In the genomic region with DNA sequence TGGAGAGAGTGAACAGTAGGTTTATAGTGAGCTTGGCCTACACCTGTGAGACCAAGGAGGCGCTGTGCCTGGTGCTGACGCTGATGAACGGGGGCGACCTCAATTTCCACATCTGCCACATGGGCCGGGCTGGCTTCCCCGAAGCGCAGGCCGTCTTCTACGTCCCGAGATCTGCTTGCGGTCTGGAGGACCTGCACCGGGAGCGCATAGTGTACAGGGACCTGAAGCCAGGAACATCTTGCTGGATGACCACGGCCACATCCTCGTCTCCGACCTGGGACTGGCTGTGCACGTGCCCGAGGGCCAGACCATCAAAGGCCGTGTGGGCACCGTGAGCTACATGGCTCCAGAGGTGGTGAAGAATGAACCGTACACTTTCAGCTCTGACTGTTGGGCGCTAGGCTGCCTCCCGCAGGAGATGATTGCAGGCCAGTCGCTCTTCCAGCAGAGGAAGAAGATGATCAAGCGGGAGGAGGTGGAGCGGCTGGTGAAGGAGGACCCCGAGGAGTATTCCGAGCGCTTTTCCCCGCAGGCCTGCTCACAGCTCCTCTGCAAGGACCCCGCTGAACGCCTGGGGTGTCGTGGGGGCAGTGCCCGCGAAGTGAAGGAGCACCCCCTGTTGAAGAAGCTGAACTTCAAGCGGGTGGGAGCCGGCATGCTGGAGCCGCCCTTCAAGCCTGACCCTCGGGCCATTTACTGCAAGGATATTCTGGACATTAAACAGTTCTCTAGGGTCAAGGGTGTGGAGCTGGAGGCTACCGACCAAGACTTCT, we compare ENCODE assay signal across 32 cellular contexts.
"Had no signal": no experiment of that assay in that cellular context is flagged by ENCODE, and none has a peak within 500 bp of the region (broad histone marks: within the 10 kb centered on the region; RNA-seq: fewer than 3 reads in every experiment).

No MANE protein-coding gene starts in this region.

- H3K4me1 ChIP-seq: foreskin keratinocyte, gastrocnemius medialis had no signal

- H3K4me1 Mint-ChIP-seq: central memory CD8-positive, alpha-beta T cell; T-helper 17 cell had no signal

- H3K27me3 ChIP-seq: brain microvascular endothelial cell, esophagus muscularis mucosa, foreskin keratinocyte, gastrocnemius medialis had no signal

- ATAC-seq: activated CD4-positive, alpha-beta T cell treated with anti-CD3 and anti-CD28 coated beads for 36 hours; activated CD8-positive, alpha-beta memory T cell treated with anti-CD3 and anti-CD28 coated beads, Interleukin-2, amount 10 ng/mL, durations not matched to agents 7 days and 5 days; activated CD8-positive, alpha-beta T cell treated with anti-CD3 and anti-CD28 coated beads, Interleukin-2, amount 10 ng/mL, durations not matched to agents 7 days and 5 days; effector memory CD8-positive, alpha-beta T cell; gastrocnemius medialis; T-helper 17 cell had no signal

- DNase-seq: activated CD4-positive, alpha-beta memory T cell treated with anti-CD3 and anti-CD28 coated beads for 36 hours; activated CD4-positive, alpha-beta T cell treated with anti-CD3 and anti-CD28 coated beads for 36 hours; activated CD4-positive, alpha-beta T cell treated with anti-CD3 and anti-CD28 coated beads, Interleukin-2, amount 10 ng/mL, durations not matched to agents 24 days and 14 days; activated CD4-positive, CD25-positive, alpha-beta regulatory T cell; activated CD4-positive, CD25-positive, alpha-beta regulatory T cell treated with anti-CD3 and anti-CD28 coated beads, Interleukin-2, amount 50 U/mL, for 72 hours; activated CD8-positive, alpha-beta memory T cell treated with anti-CD3 and anti-CD28 coated beads, Interleukin-2, amount 10 ng/mL, durations not matched to agents 7 days and 5 days; activated CD8-positive, alpha-beta memory T cell treated with anti-CD3 and anti-CD28 coated beads, Interleukin-2, amount 50 U/mL, for 4 hours; activated CD8-positive, alpha-beta T cell treated with anti-CD3 and anti-CD28 coated beads, Interleukin-2, amount 10 ng/mL, durations not matched to agents 7 days and 5 days; activated effector memory CD4-positive, alpha-beta T cell treated with anti-CD3 and anti-CD28 coated beads, Interleukin-2, amount 50 U/mL, for 16 hours; activated naive CD4-positive, alpha-beta T cell treated with anti-CD3 and anti-CD28 coated beads, Interleukin-2, amount 50 U/mL, for 16 hours; activated T-cell treated with anti-CD3 and anti-CD28 coated beads, Interleukin-2, amount 50 U/mL, for 1 hour; activated T-cell treated with anti-CD3 and anti-CD28 coated beads, Interleukin-2, amount 50 U/mL, for 48 hours; amniotic stem cell; anterior cingulate cortex; brain microvascular endothelial cell; cortex of kidney; dermis blood vessel endothelial cell; effector CD4-positive, alpha-beta T cell; effector memory CD8-positive, alpha-beta T cell; erythroblast; foreskin keratinocyte; gastrocnemius medialis; T-helper 1 cell; T-helper 17 cell; T1000; WERI-Rb-1 had no signal

- H3K36me3 ChIP-seq: brain microvascular endothelial cell, esophagus muscularis mucosa, gastrocnemius medialis, WERI-Rb-1 had no signal

- H3K4me3 Mint-ChIP-seq: activated CD4-positive, alpha-beta memory T cell treated with anti-CD3 and anti-CD28 coated beads for 36 hours; activated CD4-positive, alpha-beta T cell treated with anti-CD3 and anti-CD28 coated beads for 36 hours; activated CD4-positive, alpha-beta T cell treated with anti-CD3 and anti-CD28 coated beads, Interleukin-2, amount 10 ng/mL, durations not matched to agents 24 days and 14 days; activated CD8-positive, alpha-beta memory T cell treated with anti-CD3 and anti-CD28 coated beads, Interleukin-2, amount 10 ng/mL, durations not matched to agents 7 days and 5 days; activated CD8-positive, alpha-beta T cell treated with anti-CD3 and anti-CD28 coated beads, Interleukin-2, amount 10 ng/mL, durations not matched to agents 7 days and 5 days; activated naive CD8-positive, alpha-beta T cell; activated T-helper 1 cell treated with anti-CD3 and anti-CD28 coated beads, Interleukin-12 subunit alpha, Interleukin-12 subunit beta, Interleukin-2, Interleukin-4 antibody, amounts not matched to agents 30 ng/mL and 10 ng/mL and 1 ng/mL, durations not matched to agents 14 hours and 24 hours and 36 hours; central memory CD8-positive, alpha-beta T cell; effector memory CD8-positive, alpha-beta T cell; T-helper 17 cell; T-helper 2 cell treated with Interferon-gamma antibody and Interleukin-4, amounts not matched to agents 5 μg/mL and 100 μg/mL, for 36 hours had no signal

- H3K9me3 ChIP-seq: esophagus muscularis mucosa, gastrocnemius medialis had no signal

- H3K27me3 Mint-ChIP-seq: activated CD4-positive, alpha-beta memory T cell treated with anti-CD3 and anti-CD28 coated beads for 36 hours; activated CD4-positive, alpha-beta T cell treated with anti-CD3 and anti-CD28 coated beads for 36 hours; activated CD4-positive, alpha-beta T cell treated with anti-CD3 and anti-CD28 coated beads, Interleukin-2, amount 10 ng/mL, durations not matched to agents 24 days and 14 days; activated CD8-positive, alpha-beta memory T cell treated with anti-CD3 and anti-CD28 coated beads, Interleukin-2, amount 10 ng/mL, durations not matched to agents 7 days and 5 days; activated naive CD8-positive, alpha-beta T cell; central memory CD8-positive, alpha-beta T cell; effector memory CD8-positive, alpha-beta T cell; T-helper 17 cell had no signal

- H3K27ac ChIP-seq: brain microvascular endothelial cell, esophagus muscularis mucosa, foreskin keratinocyte, gastrocnemius medialis, WERI-Rb-1 had no signal

- H3K27ac Mint-ChIP-seq: activated CD4-positive, alpha-beta memory T cell treated with anti-CD3 and anti-CD28 coated beads for 36 hours; activated CD4-positive, alpha-beta T cell treated with anti-CD3 and anti-CD28 coated beads for 36 hours; activated CD4-positive, alpha-beta T cell treated with anti-CD3 and anti-CD28 coated beads, Interleukin-2, amount 10 ng/mL, durations not matched to agents 24 days and 14 days; activated CD8-positive, alpha-beta memory T cell treated with anti-CD3 and anti-CD28 coated beads, Interleukin-2, amount 10 ng/mL, durations not matched to agents 7 days and 5 days; activated CD8-positive, alpha-beta T cell treated with anti-CD3 and anti-CD28 coated beads, Interleukin-2, amount 10 ng/mL, durations not matched to agents 7 days and 5 days; activated naive CD8-positive, alpha-beta T cell; activated T-helper 1 cell treated with anti-CD3 and anti-CD28 coated beads, Interleukin-12 subunit alpha, Interleukin-12 subunit beta, Interleukin-2, Interleukin-4 antibody, amounts not matched to agents 30 ng/mL and 10 ng/mL and 1 ng/mL, durations not matched to agents 14 hours and 24 hours and 36 hours; activated T-helper 2 cell treated with anti-CD3 and anti-CD28 coated beads, Interferon-gamma antibody, Interleukin-2, Interleukin-4, amounts not matched to agents 10 μg/mL and 5 μg/mL and 100 μg/mL, durations not matched to agents 14 hours and 24 hours and 36 hours; effector memory CD8-positive, alpha-beta T cell; T-helper 17 cell; T-helper 2 cell treated with Interferon-gamma antibody and Interleukin-4, amounts not matched to agents 5 μg/mL and 100 μg/mL, for 36 hours had no signal

- H3K9me3 Mint-ChIP-seq: activated CD4-positive, alpha-beta memory T cell treated with anti-CD3 and anti-CD28 coated beads for 36 hours; activated T-helper 1 cell treated with anti-CD3 and anti-CD28 coated beads, Interleukin-12 subunit alpha, Interleukin-12 subunit beta, Interleukin-2, Interleukin-4 antibody, amounts not matched to agents 30 ng/mL and 10 ng/mL and 1 ng/mL, durations not matched to agents 14 hours and 24 hours and 36 hours; activated T-helper 2 cell treated with anti-CD3 and anti-CD28 coated beads, Interferon-gamma antibody, Interleukin-2, Interleukin-4, amounts not matched to agents 10 μg/mL and 5 μg/mL and 100 μg/mL, durations not matched to agents 14 hours and 24 hours and 36 hours; central memory CD8-positive, alpha-beta T cell; effector memory CD8-positive, alpha-beta T cell; T-helper 2 cell treated with Interferon-gamma antibody and Interleukin-4, amounts not matched to agents 5 μg/mL and 100 μg/mL, for 36 hours had no signal
